Comparison of ENCODE assay signal across 25 cellular contexts in genomic region chr11:85346484-85346883, GRCh38.
A peak's percentile ranks its signal among the peaks of the same experiment; 100 is the strongest.
DNase-seq lines count a peak whose midpoint lies in the region; ATAC-seq, FAIRE-seq and TF ChIP-seq lines count a peak whose summit lies in the region.
"Had no signal": no experiment of that assay in that cellular context is flagged by ENCODE, and none has a peak within 500 bp of the region (broad histone marks: within the 10 kb centered on the region; RNA-seq: fewer than 3 reads in every experiment).

No MANE protein-coding gene starts in this region.

- no peaks in the 10 kb centered on the region for H3K79me1 ChIP-seq in H1 (ENCODE audit: low read depth, low read length)

- no peak overlapping the region for H3K56ac ChIP-seq in H1 (replicated peaks; ENCODE audit: insufficient read length, low read depth, low read length)

- H3K27ac Mint-ChIP-seq in GM23338, result no peak overlapping the region
- H3K27ac Mint-ChIP-seq in natural killer cell, result no peak overlapping the region
- H3K27ac Mint-ChIP-seq in stimulated activated memory B cell treated with anti-CD40 and anti-IgM and Interleukin-4, amounts not matched to agents 10 μg/mL and 1 μg/mL and 100 μg/mL, for 72 hours, result no peak overlapping the region
- H3K27ac Mint-ChIP-seq: CD14-positive monocyte; CD4-positive, alpha-beta T cell had no signal

- CTCF ChIA-PET in H1 (lab: Charles Lee; ENCODE audit: partially characterized antibody), result no interaction called here

- peak overlapping the region; percentile 92; the same call in 1 of the 2 replicates for H2BK5ac ChIP-seq in H1 (ENCODE audit: low read depth, low read length)

- H3K36me3 ChIP-seq in GM23338 (ENCODE audit: insufficient read depth) (no peaks in the 10 kb centered on the region; the same call in 1 of the 2 replicates), HUES6 (ENCODE audit: control insufficient read depth, insufficient read depth, low read length) (no peaks in the 10 kb centered on the region), H1 (ENCODE audit: control insufficient read depth in 2 of 4, insufficient read depth in 4 of 4, low read length in 3 of 4) (no peaks in the 10 kb centered on the region)
- H3K36me3 ChIP-seq: BE2C; BLaER1 treated with 17β-estradiol and CSF1 and Interleukin-3, amounts not matched to agents 10 nM and 100 nM had no signal

- H3K4me1 ChIP-seq in GM23338 (ENCODE audit: insufficient read depth) (peaks cover 35% of the 10 kb centered on the region), HUES6 (ENCODE audit: control insufficient read depth, insufficient read depth, low read length) (peaks cover 23% of the 10 kb centered on the region), H1 (replicated peaks in 1 of 4; ENCODE audit: control insufficient read depth in 3 of 4, insufficient read depth in 4 of 4, low read length in 3 of 4) (peaks cover 0 to 16% (median 4%) of the 10 kb centered on the region in 4 experiments; a peak in 4 of 7 replicates), foreskin keratinocyte (no peaks in the 10 kb centered on the region)
- H3K4me1 ChIP-seq: A549, BE2C had no signal

- H4K20me1 ChIP-seq in GM23338 (replicated peaks; ENCODE audit: insufficient read depth), result no peaks in the 10 kb centered on the region
- no peaks in the 10 kb centered on the region for H4K20me1 ChIP-seq in H1 (replicated peaks in 1 of 2; ENCODE audit: control insufficient read depth in 1 of 2, insufficient read depth in 2 of 2, low read length in 2 of 2)
- H4K20me1 ChIP-seq: BLaER1 treated with 17β-estradiol and CSF1 and Interleukin-3, amounts not matched to agents 10 nM and 100 nM had no signal

- 84% methylated on average over 6 of the region's 6 CpGs; no CpG with 5 or more reads in 1 of the 2 experiments for WGBS in H1 (ENCODE audit: extremely low coverage in 1 of 2, insufficient coverage in 1 of 2, insufficient read length in 1 of 2, insufficient replicate concordance in 2 of 2, low coverage in 1 of 2, low lambda C conversion rate in 2 of 2, missing lambda C conversion rate in 1 of 2), 2 experiments

- no peak overlapping the region for H3K4me3 ChIP-seq in GM23338
- no peak overlapping the region for H3K4me3 ChIP-seq in HUES6 (ENCODE audit: low read depth, low read length)
- H3K4me3 ChIP-seq in H1 (ENCODE audit: extremely low read depth in 1 of 4, insufficient read depth in 2 of 4, low read depth in 3 of 4, low read length in 4 of 4), result no peak overlapping the region
- H3K4me3 ChIP-seq: A549; BLaER1 treated with 17β-estradiol and CSF1 and Interleukin-3, amounts not matched to agents 10 nM and 100 nM; GM23248 had no signal

- H3K18ac ChIP-seq in H1 (ENCODE audit: extremely low read depth, low read length), result peak overlapping the region; percentile 71; the same call in 1 of the 2 replicates

- H3K27me3 ChIP-seq in GM23338 (ENCODE audit: insufficient read depth) (no peaks in the 10 kb centered on the region), HUES6 (ENCODE audit: control insufficient read depth, insufficient read depth, low read length) (no peaks in the 10 kb centered on the region), H1 (replicated peaks in 1 of 4; ENCODE audit: control insufficient read depth in 3 of 4, extremely low read depth in 1 of 4, insufficient read depth in 3 of 4, low read length in 3 of 4) (no peaks in the 10 kb centered on the region), foreskin keratinocyte (no peaks in the 10 kb centered on the region)
- H3K27me3 ChIP-seq: BE2C; BLaER1 treated with 17β-estradiol and CSF1 and Interleukin-3, amounts not matched to agents 10 nM and 100 nM had no signal

- no peak overlapping the region for H4K91ac ChIP-seq in H1 (replicated peaks; ENCODE audit: insufficient read length, low read length)

- H3K9me2 ChIP-seq in GM23338 (ENCODE audit: insufficient read depth), result no peaks in the 10 kb centered on the region

- no peak for TF ChIP-seq EP300 in H1 (IDR thresholded peaks at IDR 0.05; ENCODE audit: borderline replicate concordance in 1 of 2, low read depth in 2 of 2, low read length in 2 of 2)

- 0 out of 2 replicates have a peak overlapping the region, but pooled peaks have one; percentile 75 for H2AK5ac ChIP-seq in H1 (ENCODE audit: low read depth, low read length)

- H2BK12ac ChIP-seq in H1 (ENCODE audit: low read depth, low read length), result 0 out of 2 replicates have a peak overlapping the region, but pooled peaks have one; percentile 68

- intact Hi-C loops in natural killer cell (cut with micrococcal nuclease), result no loop called here

- POLR2A ChIA-PET in H1 (lab: Charles Lee; ENCODE audit: partially characterized antibody), result no interaction called here

- TF ChIP-seq RAD21 in H1 (IDR thresholded peaks at IDR 0.05 in 1 of 2, conservative IDR thresholded peaks at IDR 0.05 in 1 of 2; ENCODE audit: low read depth in 2 of 2, low read length in 2 of 2), result no peak

- H3K4me3 Mint-ChIP-seq in GM23338 (no peak overlapping the region), natural killer cell (no peak overlapping the region)
- no peak overlapping the region for H3K4me3 Mint-ChIP-seq in stimulated activated memory B cell treated with anti-CD40 and anti-IgM and Interleukin-4, amounts not matched to agents 10 μg/mL and 1 μg/mL and 100 μg/mL, for 72 hours
- H3K4me3 Mint-ChIP-seq: CD14-positive monocyte; CD4-positive, alpha-beta T cell; CD8-positive, alpha-beta memory T cell had no signal

- H3K27me3 Mint-ChIP-seq in GM23338 (ENCODE audit: insufficient read depth, low read depth, poor library complexity), result no peaks in the 10 kb centered on the region
- no peaks in the 10 kb centered on the region for H3K27me3 Mint-ChIP-seq in natural killer cell (ENCODE audit: low read depth in 2 of 2)
- no peaks in the 10 kb centered on the region for H3K27me3 Mint-ChIP-seq in stimulated activated memory B cell treated with anti-CD40 and anti-IgM and Interleukin-4, amounts not matched to agents 10 μg/mL and 1 μg/mL and 100 μg/mL, for 72 hours
- H3K27me3 Mint-ChIP-seq: CD4-positive, alpha-beta T cell; CD8-positive, alpha-beta memory T cell had no signal

- peak overlapping the region; percentile 99 for H2BK20ac ChIP-seq in H1 (ENCODE audit: low read length)

- no peak overlapping the region for H3K23ac ChIP-seq in H1 (ENCODE audit: insufficient read length)

- DNase-seq in GM23338 (ENCODE audit: low spot score) (peak; percentile 4), H1 (ENCODE audit: low read depth in 1 of 2, low spot score in 2 of 2) (no peak), natural killer cell (no peak), cerebellum (ENCODE audit: low spot score) (no peak), foreskin keratinocyte (no peak)
- DNase-seq: 8988T; ACHN; AML-193; BE2C; CD4-positive, alpha-beta T cell; CD8-positive, alpha-beta memory T cell; DMS 273 treated with DMSO at 0.1 percent for 48 hours; DMS79; EL; GF-D8; GM23248 had no signal

- H3K4me2 ChIP-seq in GM23338 (0 out of 2 replicates have a peak overlapping the region, but pooled peaks have one; percentile 37), H1 (ENCODE audit: insufficient read depth in 1 of 2, low read depth in 2 of 2, low read length in 2 of 2) (0 out of 4 replicates have a peak overlapping the region, but pooled peaks of 1 of the 2 experiments have one; percentile 18)
- H3K4me2 ChIP-seq: A549; BLaER1 treated with 17β-estradiol and CSF1 and Interleukin-3, amounts not matched to agents 10 nM and 100 nM had no signal

- no peaks in the 10 kb centered on the region for H3K79me2 ChIP-seq in GM23338 (replicated peaks; ENCODE audit: insufficient read depth)
- no peaks in the 10 kb centered on the region for H3K79me2 ChIP-seq in H1 (ENCODE audit: control insufficient read depth in 1 of 2, insufficient read depth in 2 of 2, low read length in 2 of 2)

- peaks cover 19% of the 10 kb centered on the region for H3K9me3 Mint-ChIP-seq in GM23338
- H3K9me3 Mint-ChIP-seq in natural killer cell, result peaks cover 21 to 23% of the 10 kb centered on the region in 2 donors
- H3K9me3 Mint-ChIP-seq in stimulated activated memory B cell treated with anti-CD40 and anti-IgM and Interleukin-4, amounts not matched to agents 10 μg/mL and 1 μg/mL and 100 μg/mL, for 72 hours, result peaks cover 2% of the 10 kb centered on the region

- H3K27ac ChIP-seq in GM23338 (ENCODE audit: low read depth), result peak overlapping the region; percentile 51
- peak overlapping the region; percentile 39; the same call in 1 of the 2 replicates for H3K27ac ChIP-seq in HUES6 (ENCODE audit: low read depth, low read length)
- H3K27ac ChIP-seq in H1 (ENCODE audit: low read depth, low read length), result no peak overlapping the region
- no peak overlapping the region for H3K27ac ChIP-seq in foreskin keratinocyte
- H3K27ac ChIP-seq: A549; BLaER1 treated with 17β-estradiol and CSF1 and Interleukin-3, amounts not matched to agents 10 nM and 100 nM; GM23248 had no signal

- H2AFZ ChIP-seq in GM23338, result no peak overlapping the region
- H2AFZ ChIP-seq in H1 (ENCODE audit: low read length), result no peak overlapping the region
- H2AFZ ChIP-seq: GM23248 had no signal

- H2BK15ac ChIP-seq in H1 (ENCODE audit: low read length), result 0 out of 2 replicates have a peak overlapping the region, but pooled peaks have one; percentile 61

- peak overlapping the region; percentile 78 for H4K5ac ChIP-seq in H1 (ENCODE audit: insufficient read length, low read depth, low read length)

- H3K9me3 ChIP-seq in HUES6 (ENCODE audit: control insufficient read depth, insufficient read depth, low read depth, low read length) (peaks cover 8% of the 10 kb centered on the region; the same call in 1 of the 2 replicates), H1 (ENCODE audit: insufficient read depth in 2 of 2, low read depth in 1 of 2, low read length in 1 of 2) (peaks cover 0 to 4% of the 10 kb centered on the region in 2 experiments; a peak in 1 of 4 replicates)
- H3K9me3 ChIP-seq: A549, BE2C had no signal

- ATAC-seq in GM23338, result no peak
- no peak for ATAC-seq in natural killer cell
- no peak for ATAC-seq in stimulated activated memory B cell treated with anti-CD40 and anti-IgM and Interleukin-4, amounts not matched to agents 10 μg/mL and 1 μg/mL and 100 μg/mL, for 72 hours
- no peak for ATAC-seq in foreskin keratinocyte
- ATAC-seq: A549, HCT116 had no signal

- no peak overlapping the region for H3K4ac ChIP-seq in H1 (replicated peaks; ENCODE audit: insufficient read length, low read depth, low read length)

- no peak for FAIRE-seq in H1 (lab: Jason Lieb, UNC)
- FAIRE-seq: A549, D721Med, GM12891, H54 had no signal

- H3K4me1 Mint-ChIP-seq in GM23338, result peaks cover 28% of the 10 kb centered on the region
- H3K4me1 Mint-ChIP-seq in natural killer cell, result no peaks in the 10 kb centered on the region
- H3K4me1 Mint-ChIP-seq in stimulated activated memory B cell treated with anti-CD40 and anti-IgM and Interleukin-4, amounts not matched to agents 10 μg/mL and 1 μg/mL and 100 μg/mL, for 72 hours, result peaks cover 8% of the 10 kb centered on the region
- H3K4me1 Mint-ChIP-seq: CD14-positive monocyte; CD8-positive, alpha-beta memory T cell had no signal

- no peak overlapping the region for H3K9ac ChIP-seq in HUES6 (ENCODE audit: low read length)
- H3K9ac ChIP-seq in H1 (replicated peaks in 1 of 4; ENCODE audit: extremely low read depth in 1 of 4, low read depth in 3 of 4, low read length in 3 of 4), result no peak overlapping the region
- H3K9ac ChIP-seq: BLaER1 treated with 17β-estradiol and CSF1 and Interleukin-3, amounts not matched to agents 10 nM and 100 nM; GM23248 had no signal

- H2BK120ac ChIP-seq in H1 (replicated peaks; ENCODE audit: low read depth, low read length), result peak overlapping the region; percentile 5

- H3K23me2 ChIP-seq in H1 (ENCODE audit: low read depth, low read length), result no peaks in the 10 kb centered on the region; the same call in 1 of the 2 replicates

- no peak overlapping the region for H3K14ac ChIP-seq in H1 (ENCODE audit: insufficient read length)

- TF ChIP-seq POLR2A in H1 (IDR thresholded peaks at IDR 0.05; ENCODE audit: control extremely low read depth in 1 of 2, low read depth in 2 of 2, low read length in 2 of 2), result no peak

- peaks cover 24% of the 10 kb centered on the region; the same call in 2 of the 3 replicates for H3K36me3 Mint-ChIP-seq in GM23338 (ENCODE audit: low read depth)
- no peaks in the 10 kb centered on the region for H3K36me3 Mint-ChIP-seq in natural killer cell
- H3K36me3 Mint-ChIP-seq in stimulated activated memory B cell treated with anti-CD40 and anti-IgM and Interleukin-4, amounts not matched to agents 10 μg/mL and 1 μg/mL and 100 μg/mL, for 72 hours, result no peaks in the 10 kb centered on the region
- H3K36me3 Mint-ChIP-seq: CD14-positive monocyte had no signal

- no peak for TF ChIP-seq CTCF in GM23338 (conservative IDR thresholded peaks at IDR 0.05; ENCODE audit: low read depth in 2 of 2)
- no peak for TF ChIP-seq CTCF in H1 (IDR thresholded peaks at IDR 0.05; ENCODE audit: control extremely low read depth in 1 of 3, insufficient read depth in 1 of 3, low read depth in 1 of 3, low read length in 3 of 3)
- no peak for TF ChIP-seq CTCF in natural killer cell (IDR thresholded peaks at IDR 0.05)
- TF ChIP-seq CTCF in foreskin keratinocyte (conservative IDR thresholded peaks at IDR 0.05), result no peak

- no peak overlapping the region for H4K8ac ChIP-seq in H1 (ENCODE audit: extremely low read depth, insufficient read depth, low read length)

- H3F3A ChIP-seq in GM23338 (replicated peaks; ENCODE audit: low read depth), result peaks cover 6% of the 10 kb centered on the region; the same call in 1 of the 2 replicates

Comparison
In these comparisons a context has a peak if more than half of its experiments do, and no peak if none do; other contexts are left out.
1. H3K27ac ChIP-seq: peak in GM23338 (single experiment) and HUES6 (single experiment); none in H1 (single experiment) and foreskin keratinocyte (single experiment).